ENCODE assay signal across 14 cellular contexts in the genomic region with DNA sequence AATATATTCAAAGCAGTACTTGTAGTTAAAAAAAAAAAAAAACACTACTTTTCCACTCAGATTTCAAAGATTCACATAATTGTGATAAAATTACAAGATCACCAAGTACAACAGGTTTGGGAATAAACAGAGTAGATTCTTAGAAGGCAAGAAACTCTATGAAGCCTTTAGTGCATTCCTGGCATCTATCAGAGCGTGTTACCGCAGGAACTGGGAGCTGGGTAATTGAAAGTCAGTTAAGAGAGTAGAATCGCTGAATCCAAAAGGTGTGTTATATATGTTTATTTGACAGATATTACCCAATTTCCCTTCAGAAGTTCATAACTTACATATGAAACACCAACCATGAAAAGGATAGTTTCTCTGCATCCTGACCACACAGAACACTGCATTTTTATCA.
DNase-seq lines count a peak whose midpoint lies in the region; ATAC-seq lines count a peak whose summit lies in the region.
"Had no signal": no experiment of that assay in that cellular context is flagged by ENCODE, and none has a peak within 500 bp of the region (broad histone marks: within the 10 kb centered on the region; RNA-seq: fewer than 3 reads in every experiment).

No MANE protein-coding gene starts in this region.

- H3K36me3 Mint-ChIP-seq in activated naive CD8-positive, alpha-beta T cell treated with anti-CD3 and anti-CD28 coated beads, Interleukin-2, amount 50 U/mL, for 24 hours (ENCODE audit: low read depth) = no peaks in the 10 kb centered on the region
- H3K36me3 Mint-ChIP-seq: CD4-positive, CD25-positive, alpha-beta regulatory T cell had no signal

- H3K27me3 Mint-ChIP-seq in activated naive CD8-positive, alpha-beta T cell treated with anti-CD3 and anti-CD28 coated beads, Interleukin-2, amount 50 U/mL, for 24 hours = peaks cover 3% of the 10 kb centered on the region

- no peak overlapping the region for H3K4me3 Mint-ChIP-seq in activated naive CD8-positive, alpha-beta T cell treated with anti-CD3 and anti-CD28 coated beads, Interleukin-2, amount 50 U/mL, for 24 hours
- H3K4me3 Mint-ChIP-seq: CD4-positive, CD25-positive, alpha-beta regulatory T cell; GM23338 had no signal

- H3K4me1 Mint-ChIP-seq in activated naive CD8-positive, alpha-beta T cell treated with anti-CD3 and anti-CD28 coated beads, Interleukin-2, amount 50 U/mL, for 24 hours = no peaks in the 10 kb centered on the region
- H3K4me1 Mint-ChIP-seq: GM23338 had no signal

- H3K9me3 Mint-ChIP-seq in activated naive CD8-positive, alpha-beta T cell treated with anti-CD3 and anti-CD28 coated beads, Interleukin-2, amount 50 U/mL, for 24 hours = no peaks in the 10 kb centered on the region
- H3K9me3 Mint-ChIP-seq: GM23338 had no signal

- H3K27ac Mint-ChIP-seq in activated naive CD8-positive, alpha-beta T cell treated with anti-CD3 and anti-CD28 coated beads, Interleukin-2, amount 50 U/mL, for 24 hours = no peak overlapping the region
- H3K27ac Mint-ChIP-seq: GM23338 had no signal

- ATAC-seq in HG02970 (IDR thresholded peaks at IDR 0.05; ENCODE audit: low FRiP score, unreplicated experiment) = no peak
- ATAC-seq in activated naive CD8-positive, alpha-beta T cell treated with anti-CD3 and anti-CD28 coated beads, Interleukin-2, amount 50 U/mL, for 24 hours = no peak
- ATAC-seq: GM23338 had no signal

- peak; percentile 53 for DNase-seq in glomerular visceral epithelial cell (ENCODE audit: extremely low spot score)
- peak; percentile 61 for DNase-seq in kidney glomerular epithelial cell (lab: John Stamatoyannopoulos, UW)
- peak; percentile 75 for DNase-seq in renal cortical epithelial cell (ENCODE audit: low read depth)
- no peak for DNase-seq in DMS 273 treated with DMSO at 0.1 percent for 48 hours (lab: John Stamatoyannopoulos, UW)
- no peak for DNase-seq in activated naive CD8-positive, alpha-beta T cell treated with anti-CD3 and anti-CD28 coated beads, Interleukin-2, amount 50 U/mL, for 24 hours
- DNase-seq: ACHN; BE2C; C1 segment of cervical spinal cord; CD4-positive, CD25-positive, alpha-beta regulatory T cell; DMS79 treated with DMSO at 0.1 percent for 48 hours; GF-D8; HCEC 1CT had no signal

Comparison
In these comparisons a context has a peak if more than half of its experiments do, and no peak if none do; other contexts are left out.
1. DNase-seq: peak in glomerular visceral epithelial cell (single experiment), kidney glomerular epithelial cell (single experiment) and renal cortical epithelial cell (single experiment); none in DMS 273 treated with DMSO at 0.1 percent for 48 hours (single experiment) and activated naive CD8-positive, alpha-beta T cell treated with anti-CD3 and anti-CD28 coated beads, Interleukin-2, amount 50 U/mL, for 24 hours (single experiment).